Comparison of ENCODE assay signal across 24 cellular contexts in genomic region chr10:26960308-26960707, GRCh38.
"Had no signal": no experiment of that assay in that cellular context is flagged by ENCODE, and none has a peak within 500 bp of the region (broad histone marks: within the 10 kb centered on the region; RNA-seq: fewer than 3 reads in every experiment).

No MANE protein-coding gene starts in this region.

- H3K9me3 ChIP-seq: gastroesophageal sphincter, neutrophil, ovary, prostate gland, right atrium auricular region, stomach, suprapubic skin, transverse colon, uterus had no signal

- H3K36me3 ChIP-seq: brain microvascular endothelial cell, neutrophil, ovary, prostate gland, right atrium auricular region, suprapubic skin, transverse colon, uterus had no signal

- ATAC-seq: activated CD4-positive, CD25-positive, alpha-beta regulatory T cell treated with anti-CD3 and anti-CD28 coated beads, Interleukin-2, amount 50 U/mL, for 24 hours; activated CD8-positive, alpha-beta T cell treated with anti-CD3 and anti-CD28 coated beads, Interleukin-2, amount 10 ng/mL, durations not matched to agents 7 days and 5 days; activated naive CD8-positive, alpha-beta T cell treated with anti-CD3 and anti-CD28 coated beads, Interleukin-2, amount 50 U/mL, for 24 hours; gastroesophageal sphincter; left ventricle myocardium superior had no signal

- H3K4me1 ChIP-seq: gastroesophageal sphincter, prostate gland, right atrium auricular region, stomach, transverse colon, uterus had no signal

- H3K27me3 ChIP-seq: brain microvascular endothelial cell, gastroesophageal sphincter, neutrophil, ovary, right atrium auricular region, stomach, suprapubic skin, transverse colon, uterus had no signal

- H3K4me3 ChIP-seq: gastroesophageal sphincter, ovary, prostate gland, right atrium auricular region, stomach, suprapubic skin, transverse colon, uterus had no signal

- DNase-seq: activated CD4-positive, alpha-beta T cell treated with anti-CD3 and anti-CD28 coated beads, Interleukin-2, amount 50 U/mL, for 1 hour; activated CD8-positive, alpha-beta T cell treated with anti-CD3 and anti-CD28 coated beads, Interleukin-2, amount 10 ng/mL, durations not matched to agents 7 days and 5 days; activated gamma-delta T cell; activated naive CD4-positive, alpha-beta T cell treated with anti-CD3 and anti-CD28 coated beads, Interleukin-2, amount 50 U/mL, for 16 hours; activated naive CD8-positive, alpha-beta T cell treated with anti-CD3 and anti-CD28 coated beads, Interleukin-2, amount 50 U/mL, for 24 hours; aorta; brain microvascular endothelial cell; caudate nucleus; effector CD4-positive, alpha-beta T cell; head of caudate nucleus; hypothalamus; left ventricle myocardium superior; ovary; stimulated activated CD4-positive, alpha-beta T cell treated with anti-CD3 and anti-CD28 coated beads, Interleukin-12 subunit alpha, Interleukin-12 subunit beta, amount 100 ng/mL, for 4 hours; stimulated activated CD4-positive, alpha-beta T cell treated with anti-CD3 and anti-CD28 coated beads, Interleukin-4, amount 100 ng/mL, for 4 hours; stomach; transverse colon; uterus had no signal
